16 cellular contexts compared by ENCODE assay signal in genomic region chr5:142390303-142390840, GRCh38.
DNase-seq lines count a peak whose midpoint lies in the region; ATAC-seq and TF ChIP-seq lines count a peak whose summit lies in the region.
"Had no signal": no experiment of that assay in that cellular context is flagged by ENCODE, and none has a peak within 500 bp of the region (broad histone marks: within the 10 kb centered on the region; RNA-seq: fewer than 3 reads in every experiment).

No MANE protein-coding gene starts in this region.

- H3K27me3 ChIP-seq in left ventricle myocardium inferior (ENCODE audit: low read depth) (no peaks in the 10 kb centered on the region), upper lobe of right lung (no peaks in the 10 kb centered on the region)
- H3K27me3 ChIP-seq: right lobe of liver, tibial nerve had no signal

- H3K36me3 ChIP-seq in left ventricle myocardium inferior (no peaks in the 10 kb centered on the region), mesodermal cell (ENCODE audit: control insufficient read depth, insufficient read depth, low read length) (peaks cover 7% of the 10 kb centered on the region), upper lobe of right lung (no peaks in the 10 kb centered on the region)
- H3K36me3 ChIP-seq: neutrophil, right lobe of liver, tibial nerve had no signal

- H3K4me1 ChIP-seq in left ventricle myocardium inferior (peaks cover 31% of the 10 kb centered on the region), mesodermal cell (ENCODE audit: control insufficient read depth, insufficient read depth, low read length, poor library complexity, severe bottlenecking) (peaks cover 31% of the 10 kb centered on the region), upper lobe of right lung (peaks cover 20% of the 10 kb centered on the region)
- H3K4me1 ChIP-seq: right lobe of liver had no signal

- H3K4me3 Mint-ChIP-seq in chondrocyte (ENCODE audit: unreplicated experiment), result no peak overlapping the region
- no peak overlapping the region for H3K4me3 Mint-ChIP-seq in activated CD8-positive, alpha-beta T cell treated with anti-CD3 and anti-CD28 coated beads, Interleukin-2, amount 10 ng/mL, durations not matched to agents 7 days and 5 days
- H3K4me3 Mint-ChIP-seq: activated CD8-positive, alpha-beta memory T cell treated with anti-CD3 and anti-CD28 coated beads, Interleukin-2, amount 10 ng/mL, durations not matched to agents 7 days and 5 days; T-cell had no signal

- CTCF ChIA-PET in activated CD8-positive, alpha-beta T cell treated with anti-CD3 and anti-CD28 coated beads, Interleukin-2, amount 10 ng/mL, durations not matched to agents 7 days and 5 days (lab: Charles Lee), result no interaction called here

- H3K4me3 ChIP-seq in left ventricle myocardium inferior (no peak overlapping the region), mesodermal cell (ENCODE audit: extremely low read depth, insufficient read depth, low read length, poor library complexity, severe bottlenecking) (no peak overlapping the region), upper lobe of right lung (no peak overlapping the region)
- H3K4me3 ChIP-seq: right lobe of liver, tibial nerve had no signal

- H3K4me1 Mint-ChIP-seq in chondrocyte (ENCODE audit: low read depth), result peaks cover 20% of the 10 kb centered on the region
- H3K4me1 Mint-ChIP-seq in activated CD8-positive, alpha-beta T cell treated with anti-CD3 and anti-CD28 coated beads, Interleukin-2, amount 10 ng/mL, durations not matched to agents 7 days and 5 days (ENCODE audit: low read depth), result no peaks in the 10 kb centered on the region

- peak overlapping the region; percentile 38 for H3K27ac Mint-ChIP-seq in chondrocyte (ENCODE audit: unreplicated experiment)
- H3K27ac Mint-ChIP-seq in activated CD8-positive, alpha-beta T cell treated with anti-CD3 and anti-CD28 coated beads, Interleukin-2, amount 10 ng/mL, durations not matched to agents 7 days and 5 days, result no peak overlapping the region
- H3K27ac Mint-ChIP-seq: activated CD8-positive, alpha-beta memory T cell treated with anti-CD3 and anti-CD28 coated beads, Interleukin-2, amount 10 ng/mL, durations not matched to agents 7 days and 5 days; T-cell had no signal

- H3K27ac ChIP-seq in left ventricle myocardium inferior (replicated peaks) (peak overlapping the region; percentile 72), mesodermal cell (ENCODE audit: low read depth, low read length, severe bottlenecking) (peak overlapping the region; percentile 20), upper lobe of right lung (peak overlapping the region; percentile 58)
- H3K27ac ChIP-seq: neutrophil, right lobe of liver had no signal

- H3K9me3 Mint-ChIP-seq in chondrocyte (ENCODE audit: low read depth), result peaks cover 3% of the 10 kb centered on the region
- H3K9me3 Mint-ChIP-seq in activated CD8-positive, alpha-beta T cell treated with anti-CD3 and anti-CD28 coated beads, Interleukin-2, amount 10 ng/mL, durations not matched to agents 7 days and 5 days (ENCODE audit: insufficient read depth), result no peaks in the 10 kb centered on the region

- peaks cover 7% of the 10 kb centered on the region for H3K27me3 Mint-ChIP-seq in chondrocyte (ENCODE audit: low read depth)
- peaks cover 14% of the 10 kb centered on the region for H3K27me3 Mint-ChIP-seq in activated CD8-positive, alpha-beta T cell treated with anti-CD3 and anti-CD28 coated beads, Interleukin-2, amount 10 ng/mL, durations not matched to agents 7 days and 5 days (ENCODE audit: low read depth)
- H3K27me3 Mint-ChIP-seq: activated CD8-positive, alpha-beta memory T cell treated with anti-CD3 and anti-CD28 coated beads, Interleukin-2, amount 10 ng/mL, durations not matched to agents 7 days and 5 days had no signal

- POLR2A ChIA-PET in activated CD8-positive, alpha-beta T cell treated with anti-CD3 and anti-CD28 coated beads, Interleukin-2, amount 10 ng/mL, durations not matched to agents 7 days and 5 days (lab: Charles Lee), result no interaction called here

- no peaks in the 10 kb centered on the region for H3K36me3 Mint-ChIP-seq in chondrocyte (ENCODE audit: low read depth)
- no peaks in the 10 kb centered on the region for H3K36me3 Mint-ChIP-seq in activated CD8-positive, alpha-beta T cell treated with anti-CD3 and anti-CD28 coated beads, Interleukin-2, amount 10 ng/mL, durations not matched to agents 7 days and 5 days (ENCODE audit: low read depth)
- H3K36me3 Mint-ChIP-seq: activated CD8-positive, alpha-beta memory T cell treated with anti-CD3 and anti-CD28 coated beads, Interleukin-2, amount 10 ng/mL, durations not matched to agents 7 days and 5 days had no signal

- H3K9me3 ChIP-seq in left ventricle myocardium inferior (replicated peaks), result no peaks in the 10 kb centered on the region
- no peaks in the 10 kb centered on the region for H3K9me3 ChIP-seq in mesodermal cell (ENCODE audit: control insufficient read depth, low read length)
- no peaks in the 10 kb centered on the region for H3K9me3 ChIP-seq in upper lobe of right lung
- H3K9me3 ChIP-seq: neutrophil, right lobe of liver, tibial nerve had no signal

- TF ChIP-seq CTCF in left ventricle myocardium inferior (IDR thresholded peaks at IDR 0.05; ENCODE audit: borderline replicate concordance) (no peak), chondrocyte (IDR thresholded peaks at IDR 0.05) (no peak), upper lobe of right lung (IDR thresholded peaks at IDR 0.05) (no peak)

- WGBS in mesodermal cell (ENCODE audit: insufficient coverage in 2 of 2), 2 experiments, result 26 to 30% methylated on average over 3 of the region's 4 CpGs

- intact Hi-C loops in left ventricle myocardium inferior (cut with micrococcal nuclease) (no loop called here), Right ventricle myocardium inferior (cut with DNase I) (no loop called here), upper lobe of right lung (cut with DNase I) (no loop called here)

- no peak for ATAC-seq in Right ventricle myocardium inferior
- no peak for ATAC-seq in upper lobe of right lung
- ATAC-seq in GM18870 (IDR thresholded peaks at IDR 0.05; ENCODE audit: unreplicated experiment), result no peak
- ATAC-seq in activated CD8-positive, alpha-beta T cell treated with anti-CD3 and anti-CD28 coated beads, Interleukin-2, amount 10 ng/mL, durations not matched to agents 7 days and 5 days, result no peak
- ATAC-seq: activated CD8-positive, alpha-beta memory T cell treated with anti-CD3 and anti-CD28 coated beads, Interleukin-2, amount 10 ng/mL, durations not matched to agents 7 days and 5 days; T-cell had no signal

- no peak for DNase-seq in left ventricle myocardium inferior
- DNase-seq in Right ventricle myocardium inferior (ENCODE audit: missing footprints), result no peak
- DNase-seq in chondrocyte (ENCODE audit: low spot score), result no peak
- no peak for DNase-seq in upper lobe of right lung
- DNase-seq in foreskin melanocyte, result no peak
- DNase-seq in activated CD8-positive, alpha-beta T cell treated with anti-CD3 and anti-CD28 coated beads, Interleukin-2, amount 10 ng/mL, durations not matched to agents 7 days and 5 days, result no peak
- DNase-seq: activated CD4-positive, CD25-positive, alpha-beta regulatory T cell; activated CD8-positive, alpha-beta memory T cell treated with anti-CD3 and anti-CD28 coated beads, Interleukin-2, amount 10 ng/mL, durations not matched to agents 7 days and 5 days; activated gamma-delta T cell treated with Interleukin-2 at 50 U/mL for 16 hours; mammary epithelial cell; right lobe of liver; T-cell had no signal

Comparison
In these comparisons a context has a peak if more than half of its experiments do, and no peak if none do; other contexts are left out.
1. H3K27ac ChIP-seq: peak in every context shown above with its lines; median percentile 72 in left ventricle myocardium inferior; 58 in upper lobe of right lung; 20 in mesodermal cell.